ENCODE assay signal across 1 cellular context in the genomic region with DNA sequence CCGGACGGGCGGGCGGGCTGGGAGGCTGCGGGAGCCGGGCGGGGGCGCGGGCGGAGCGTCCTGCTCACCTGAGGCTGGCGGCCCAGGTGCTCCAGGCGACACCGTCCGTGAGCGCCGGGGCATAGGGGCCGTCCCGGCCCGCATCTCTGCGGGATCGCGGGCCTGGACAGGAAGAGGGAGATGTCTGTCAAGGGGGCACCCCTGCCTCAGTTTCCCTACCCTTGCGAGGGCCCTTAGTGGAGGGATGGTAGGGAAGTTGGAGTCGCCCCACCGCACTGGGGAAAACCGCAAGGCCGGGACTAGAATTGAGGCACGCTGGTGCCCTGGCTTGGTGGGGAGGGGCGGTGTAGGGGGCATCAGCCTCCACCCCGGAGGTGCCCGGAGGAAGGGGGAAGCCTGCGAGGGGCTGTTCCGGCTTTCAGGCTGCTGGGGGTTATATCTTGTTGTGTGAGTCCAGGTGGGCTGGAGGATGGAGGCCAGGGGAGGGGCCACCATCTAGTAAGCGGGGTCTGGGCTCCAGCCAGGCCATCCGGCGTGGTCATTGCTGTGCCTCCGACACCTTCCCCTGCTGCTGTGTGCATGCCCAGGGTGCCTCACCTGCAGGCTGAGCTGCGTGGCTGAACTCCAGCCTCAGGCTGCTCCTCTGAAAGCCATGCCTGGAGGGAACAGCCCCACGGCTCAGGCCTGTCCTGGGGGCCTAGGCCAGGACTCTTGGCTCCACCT.
TF ChIP-seq lines count a peak whose summit lies in the region.

No MANE protein-coding gene starts in this region.

TF ChIP-seq in SK-N-SH treated with all-trans-retinoic acid at 6 μM for 48 hours, 23 proteins besides CTCF, POLR2A, EP300 and RAD21 (continued from another document):
- TF ChIP-seq ZNF565 (CRISPR knock-in tag; conservative IDR thresholded peaks at IDR 0.05; ENCODE audit: low read depth), result no peak
- TF ChIP-seq CSDC2 (CRISPR knock-in tag; IDR thresholded peaks at IDR 0.05), result no peak
- TF ChIP-seq TOX (CRISPR knock-in tag; IDR thresholded peaks at IDR 0.05; ENCODE audit: borderline replicate concordance), result no peak
- TF ChIP-seq, protein P1, sequence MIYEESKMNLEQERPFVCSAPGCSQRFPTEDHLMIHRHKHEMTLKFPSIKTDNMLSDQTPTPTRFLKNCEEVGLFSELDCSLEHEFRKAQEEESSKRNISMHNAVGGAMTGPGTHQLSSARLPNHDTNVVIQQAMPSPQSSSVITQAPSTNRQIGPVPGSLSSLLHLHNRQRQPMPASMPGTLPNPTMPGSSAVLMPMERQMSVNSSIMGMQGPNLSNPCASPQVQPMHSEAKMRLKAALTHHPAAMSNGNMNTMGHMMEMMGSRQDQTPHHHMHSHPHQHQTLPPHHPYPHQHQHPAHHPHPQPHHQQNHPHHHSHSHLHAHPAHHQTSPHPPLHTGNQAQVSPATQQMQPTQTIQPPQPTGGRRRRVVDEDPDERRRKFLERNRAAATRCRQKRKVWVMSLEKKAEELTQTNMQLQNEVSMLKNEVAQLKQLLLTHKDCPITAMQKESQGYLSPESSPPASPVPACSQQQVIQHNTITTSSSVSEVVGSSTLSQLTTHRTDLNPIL (CRISPR knock-in tag; IDR thresholded peaks at IDR 0.05; ENCODE audit: low read depth), result no peak
- TF ChIP-seq, protein P2, sequence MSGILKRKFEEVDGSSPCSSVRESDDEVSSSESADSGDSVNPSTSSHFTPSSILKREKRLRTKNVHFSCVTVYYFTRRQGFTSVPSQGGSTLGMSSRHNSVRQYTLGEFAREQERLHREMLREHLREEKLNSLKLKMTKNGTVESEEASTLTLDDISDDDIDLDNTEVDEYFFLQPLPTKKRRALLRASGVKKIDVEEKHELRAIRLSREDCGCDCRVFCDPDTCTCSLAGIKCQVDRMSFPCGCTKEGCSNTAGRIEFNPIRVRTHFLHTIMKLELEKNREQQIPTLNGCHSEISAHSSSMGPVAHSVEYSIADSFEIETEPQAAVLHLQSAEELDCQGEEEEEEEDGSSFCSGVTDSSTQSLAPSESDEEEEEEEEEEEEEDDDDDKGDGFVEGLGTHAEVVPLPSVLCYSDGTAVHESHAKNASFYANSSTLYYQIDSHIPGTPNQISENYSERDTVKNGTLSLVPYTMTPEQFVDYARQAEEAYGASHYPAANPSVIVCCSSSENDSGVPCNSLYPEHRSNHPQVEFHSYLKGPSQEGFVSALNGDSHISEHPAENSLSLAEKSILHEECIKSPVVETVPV (CRISPR knock-in tag; IDR thresholded peaks at IDR 0.05), result no peak
- TF ChIP-seq OSR1 (CRISPR knock-in tag; IDR thresholded peaks at IDR 0.05), result no peak
- TF ChIP-seq, protein P3, sequence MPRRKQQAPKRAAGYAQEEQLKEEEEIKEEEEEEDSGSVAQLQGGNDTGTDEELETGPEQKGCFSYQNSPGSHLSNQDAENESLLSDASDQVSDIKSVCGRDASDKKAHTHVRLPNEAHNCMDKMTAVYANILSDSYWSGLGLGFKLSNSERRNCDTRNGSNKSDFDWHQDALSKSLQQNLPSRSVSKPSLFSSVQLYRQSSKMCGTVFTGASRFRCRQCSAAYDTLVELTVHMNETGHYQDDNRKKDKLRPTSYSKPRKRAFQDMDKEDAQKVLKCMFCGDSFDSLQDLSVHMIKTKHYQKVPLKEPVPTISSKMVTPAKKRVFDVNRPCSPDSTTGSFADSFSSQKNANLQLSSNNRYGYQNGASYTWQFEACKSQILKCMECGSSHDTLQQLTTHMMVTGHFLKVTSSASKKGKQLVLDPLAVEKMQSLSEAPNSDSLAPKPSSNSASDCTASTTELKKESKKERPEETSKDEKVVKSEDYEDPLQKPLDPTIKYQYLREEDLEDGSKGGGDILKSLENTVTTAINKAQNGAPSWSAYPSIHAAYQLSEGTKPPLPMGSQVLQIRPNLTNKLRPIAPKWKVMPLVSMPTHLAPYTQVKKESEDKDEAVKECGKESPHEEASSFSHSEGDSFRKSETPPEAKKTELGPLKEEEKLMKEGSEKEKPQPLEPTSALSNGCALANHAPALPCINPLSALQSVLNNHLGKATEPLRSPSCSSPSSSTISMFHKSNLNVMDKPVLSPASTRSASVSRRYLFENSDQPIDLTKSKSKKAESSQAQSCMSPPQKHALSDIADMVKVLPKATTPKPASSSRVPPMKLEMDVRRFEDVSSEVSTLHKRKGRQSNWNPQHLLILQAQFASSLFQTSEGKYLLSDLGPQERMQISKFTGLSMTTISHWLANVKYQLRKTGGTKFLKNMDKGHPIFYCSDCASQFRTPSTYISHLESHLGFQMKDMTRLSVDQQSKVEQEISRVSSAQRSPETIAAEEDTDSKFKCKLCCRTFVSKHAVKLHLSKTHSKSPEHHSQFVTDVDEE (CRISPR knock-in tag; IDR thresholded peaks at IDR 0.05), result no peak
- no peak for TF ChIP-seq PPARA (CRISPR knock-in tag; IDR thresholded peaks at IDR 0.05; ENCODE audit: borderline replicate concordance)
- no peak for TF ChIP-seq ARNTL (CRISPR knock-in tag; IDR thresholded peaks at IDR 0.05; ENCODE audit: borderline replicate concordance, low read depth)
- TF ChIP-seq ZNF8 (CRISPR knock-in tag; IDR thresholded peaks at IDR 0.05), result no peak
